Comparison of ENCODE assay signal across 26 cellular contexts in genomic region chr3:5699313-5699712, GRCh38.
"Had no signal": no experiment of that assay in that cellular context is flagged by ENCODE, and none has a peak within 500 bp of the region (broad histone marks: within the 10 kb centered on the region; RNA-seq: fewer than 3 reads in every experiment).

No MANE protein-coding gene starts in this region.

- ATAC-seq: activated CD4-positive, alpha-beta T cell treated with anti-CD3 and anti-CD28 coated beads for 36 hours; T-cell had no signal

- H3K4me1 ChIP-seq: adrenal gland had no signal

- H3K27me3 ChIP-seq: adrenal gland, MG63 had no signal

- H3K27ac ChIP-seq: adrenal gland, KMS-11, SK-N-MC, WERI-Rb-1 had no signal

- H3K9me3 ChIP-seq: adrenal gland, MG63 had no signal

- H3K4me3 ChIP-seq: adrenal gland, MG63, SK-N-MC had no signal

- DNase-seq: activated CD4-positive, alpha-beta memory T cell treated with anti-CD3 and anti-CD28 coated beads, Interleukin-2, amount 10 ng/mL, durations not matched to agents 7 days and 5 days; activated CD4-positive, alpha-beta T cell treated with anti-CD3 and anti-CD28 coated beads for 36 hours; activated CD4-positive, alpha-beta T cell treated with anti-CD3 and anti-CD28 coated beads, Interleukin-2, amount 50 U/mL, for 1 hour; activated gamma-delta T cell treated with Interleukin-2 at 50 U/mL for 16 hours; activated naive CD4-positive, alpha-beta T cell treated with anti-CD3 and anti-CD28 coated beads, Interleukin-2, amount 50 U/mL, for 16 hours; activated naive CD8-positive, alpha-beta T cell treated with anti-CD3 and anti-CD28 coated beads, Interleukin-2, amount 10 ng/mL, durations not matched to agents 7 days and 5 days; activated T-cell treated with anti-CD3 and anti-CD28 coated beads for 4 hours; activated T-cell treated with anti-CD3 and anti-CD28 coated beads, Interleukin-2, amount 50 U/mL, for 48 hours; adrenal gland; anterior cingulate cortex; MG63; MV-4-11; NCI-H1092 treated with DMSO at 0.1 percent for 48 hours; NCI-H1417 treated with DMSO at 0.1 percent for 48 hours; NCI-H1694; NCI-H2029; NCI-H510A treated with DMSO at 0.1 percent for 48 hours; NCI-H69; NK-92 treated with Interleukin-12 subunit alpha and Interleukin-12 subunit beta, amount 100 ng/mL, for 24 hours; SIG-M5; T-cell; T-helper 2 cell; T1000; WERI-Rb-1 had no signal

- H3K36me3 ChIP-seq: adrenal gland, MG63, WERI-Rb-1 had no signal
